10 cellular contexts compared by ENCODE assay signal in genomic region chr13:24038846-24039330, GRCh38.
A peak's percentile ranks its signal among the peaks of the same experiment; 100 is the strongest.
DNase-seq lines count a peak whose midpoint lies in the region; ATAC-seq and TF ChIP-seq lines count a peak whose summit lies in the region.
"Had no signal": no experiment of that assay in that cellular context is flagged by ENCODE, and none has a peak within 500 bp of the region (broad histone marks: within the 10 kb centered on the region; RNA-seq: fewer than 3 reads in every experiment).

No MANE protein-coding gene starts in this region.

- H3K4me3 ChIP-seq in choroid plexus epithelial cell (ENCODE audit: low read depth, low read length), result no peak overlapping the region
- H3K4me3 ChIP-seq: SK-N-MC had no signal

- no peak for TF ChIP-seq CTCF in choroid plexus epithelial cell (conservative IDR thresholded peaks at IDR 0.05; ENCODE audit: low read depth, low read length)

- TF ChIP-seq POLR2A in erythroblast (IDR thresholded peaks at IDR 0.05; ENCODE audit: low read length), result no peak

- peak; percentile 68 for DNase-seq in AG20443 (ENCODE audit: low spot score)
- peak; percentile 49 for DNase-seq in choroid plexus epithelial cell (ENCODE audit: low read depth)
- DNase-seq in myocyte (ENCODE audit: low read depth), result peak; percentile 86
- DNase-seq in NCI-H2171 (lab: John Stamatoyannopoulos, UW), result no peak
- DNase-seq in erythroblast (lab: John Stamatoyannopoulos, UW), result no peak
- DNase-seq: DND-41 had no signal

- TF ChIP-seq RAD21 in Ishikawa (IDR thresholded peaks at IDR 0.05; ENCODE audit: low read depth), result no peak

- ATAC-seq in HG03095 (IDR thresholded peaks at IDR 0.05; ENCODE audit: unreplicated experiment) (no peak), GM19023 (IDR thresholded peaks at IDR 0.05; ENCODE audit: unreplicated experiment) (no peak)

- no peak for TF ChIP-seq EP300 in Ishikawa (IDR thresholded peaks at IDR 0.05; ENCODE audit: borderline replicate concordance)

TF ChIP-seq in Ishikawa, 13 proteins besides CTCF, POLR2A, EP300 and RAD21:
- TF ChIP-seq NFIC (IDR thresholded peaks at IDR 0.05) (peak; percentile 26; the same call in 1 of the 2 replicates), ZBTB7A (IDR thresholded peaks at IDR 0.05; ENCODE audit: low read depth) (no peak)

Comparison
In these comparisons a context has a peak if more than half of its experiments do, and no peak if none do; other contexts are left out.
1. DNase-seq: peak in AG20443 (single experiment), choroid plexus epithelial cell (single experiment) and myocyte (single experiment); none in NCI-H2171 (single experiment) and erythroblast (0 of 2).